Comparison of ENCODE assay signal across 21 cellular contexts in the genomic region with DNA sequence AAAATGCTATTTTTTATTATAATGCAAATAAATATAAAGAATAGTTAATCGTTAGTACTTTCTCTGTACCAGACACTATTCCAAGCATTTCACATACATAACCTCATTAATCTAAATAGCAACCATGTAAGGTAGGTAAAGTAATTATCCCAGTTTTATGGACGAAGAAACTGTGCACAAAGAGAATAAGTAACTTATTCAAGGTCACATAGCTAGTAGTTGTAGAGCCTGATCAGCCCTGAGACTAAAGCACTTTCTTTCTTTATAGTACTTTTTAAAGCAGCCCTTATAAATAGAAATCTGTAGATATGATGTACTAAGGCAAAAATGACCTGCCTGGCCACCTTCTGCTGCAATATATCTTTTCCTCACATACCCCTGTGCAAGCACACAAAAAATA.
DNase-seq lines count a peak whose midpoint lies in the region; ATAC-seq, FAIRE-seq and TF ChIP-seq lines count a peak whose summit lies in the region.
"Had no signal": no experiment of that assay in that cellular context is flagged by ENCODE, and none has a peak within 500 bp of the region (broad histone marks: within the 10 kb centered on the region; RNA-seq: fewer than 3 reads in every experiment).

No MANE protein-coding gene starts in this region.

- H3K27me3 ChIP-seq in hepatocyte = no peaks in the 10 kb centered on the region
- H3K27me3 ChIP-seq in pancreas = no peaks in the 10 kb centered on the region
- no peaks in the 10 kb centered on the region for H3K27me3 ChIP-seq in transverse colon

- no peak overlapping the region for H3K4me3 Mint-ChIP-seq in activated CD4-positive, alpha-beta T cell treated with anti-CD3 and anti-CD28 coated beads, Interleukin-2, amount 10 ng/mL, durations not matched to agents 7 days and 5 days
- H3K4me3 Mint-ChIP-seq: CD4-positive, CD25-positive, alpha-beta regulatory T cell; CD8-positive, alpha-beta memory T cell had no signal

- H3K9me3 ChIP-seq in hepatocyte (ENCODE audit: low read depth) (no peaks in the 10 kb centered on the region), pancreas (no peaks in the 10 kb centered on the region), transverse colon (no peaks in the 10 kb centered on the region), kidney (ENCODE audit: control insufficient read depth in 1 of 2, low read length in 2 of 2) (no peaks in the 10 kb centered on the region)
- H3K9me3 ChIP-seq: BE2C, HAP-1 had no signal

- DNase-seq in hepatocyte (ENCODE audit: low spot score) = no peak
- no peak for DNase-seq in pancreas
- no peak for DNase-seq in transverse colon
- DNase-seq in SW480 (ENCODE audit: low spot score) = no peak
- no peak for DNase-seq in kidney
- DNase-seq in activated CD4-positive, alpha-beta T cell treated with anti-CD3 and anti-CD28 coated beads, Interleukin-2, amount 10 ng/mL, durations not matched to agents 7 days and 5 days = no peak
- DNase-seq: 8988T; BE2C; C1 segment of cervical spinal cord; CD4-positive, CD25-positive, alpha-beta regulatory T cell; CD8-positive, alpha-beta memory T cell; COR-L47; DMS 273 treated with DMSO at 0.1 percent for 48 hours; DMS53; DND-41; EL had no signal

- H4K20me1 ChIP-seq in hepatocyte (ENCODE audit: insufficient read depth, poor library complexity, severe bottlenecking) = no peaks in the 10 kb centered on the region

- H3K4me3 ChIP-seq in hepatocyte = no peak overlapping the region
- H3K4me3 ChIP-seq in pancreas = no peak overlapping the region
- no peak overlapping the region for H3K4me3 ChIP-seq in transverse colon
- H3K4me3 ChIP-seq in kidney (ENCODE audit: low read length in 2 of 2) = no peak overlapping the region
- H3K4me3 ChIP-seq: GM12878, HAP-1 had no signal

- H3K79me2 ChIP-seq in hepatocyte = no peaks in the 10 kb centered on the region

- no peak for TF ChIP-seq EP300 in transverse colon (IDR thresholded peaks at IDR 0.05; ENCODE audit: low read depth)

- H3K36me3 ChIP-seq in hepatocyte (replicated peaks; ENCODE audit: insufficient read depth, low read depth) = no peaks in the 10 kb centered on the region
- H3K36me3 ChIP-seq in pancreas = no peaks in the 10 kb centered on the region
- H3K36me3 ChIP-seq in transverse colon = peaks cover 0 to 8% (median 2%) of the 10 kb centered on the region in 4 donors
- H3K36me3 ChIP-seq in kidney (ENCODE audit: control insufficient read depth in 1 of 2, insufficient read depth in 2 of 2, low read length in 2 of 2) = peaks cover 5 to 8% of the 10 kb centered on the region in 2 donors
- H3K36me3 ChIP-seq: BE2C, HAP-1 had no signal

- peak; percentile 62 to 71 (median 68) for ATAC-seq in pancreas
- ATAC-seq: GM12878 had no signal

- FAIRE-seq in pancreas (lab: Jason Lieb, UNC) (no peak), kidney (lab: Jason Lieb, UNC) (no peak)
- FAIRE-seq: GM12878, GM19239, H1 had no signal

- TF ChIP-seq CTCF in VCaP (conservative IDR thresholded peaks at IDR 0.05) = no peak
- no peak for TF ChIP-seq CTCF in hepatocyte (IDR thresholded peaks at IDR 0.05; ENCODE audit: poor library complexity)
- TF ChIP-seq CTCF in pancreas (IDR thresholded peaks at IDR 0.05) = no peak
- TF ChIP-seq CTCF in transverse colon (IDR thresholded peaks at IDR 0.05) = no peak
- no peak for TF ChIP-seq CTCF in kidney (IDR thresholded peaks at IDR 0.05; ENCODE audit: borderline replicate concordance, extremely low read depth, insufficient read depth)

- no peak overlapping the region for H2AFZ ChIP-seq in hepatocyte

- peak overlapping the region; percentile 98 for H3K27ac ChIP-seq in VCaP
- no peak overlapping the region for H3K27ac ChIP-seq in hepatocyte
- peak overlapping the region in 2 of 4 donors; percentile 1 to 87 for H3K27ac ChIP-seq in pancreas
- H3K27ac ChIP-seq in transverse colon = peak overlapping the region; percentile 20 to 52 (median 22)
- H3K27ac ChIP-seq in kidney (ENCODE audit: low read depth in 2 of 2, low read length in 2 of 2) = no peak overlapping the region

- no peak overlapping the region for H3K9ac ChIP-seq in kidney (ENCODE audit: low read length in 2 of 2)

- no peaks in the 10 kb centered on the region for H3K9me3 Mint-ChIP-seq in activated CD4-positive, alpha-beta T cell treated with anti-CD3 and anti-CD28 coated beads, Interleukin-2, amount 10 ng/mL, durations not matched to agents 7 days and 5 days
- H3K9me3 Mint-ChIP-seq: CD4-positive, CD25-positive, alpha-beta regulatory T cell; CD8-positive, alpha-beta memory T cell had no signal

- no peak for TF ChIP-seq POLR2A in transverse colon (IDR thresholded peaks at IDR 0.05)

- 65% methylated on average over 2 of the region's 2 CpGs for WGBS in hepatocyte (ENCODE audit: low lambda C conversion rate, missing lambda C conversion rate)
- 24 to 26% methylated on average over 2 of the region's 2 CpGs for WGBS in pancreas, 2 donors
- 38 to 48% methylated on average over 2 of the region's 2 CpGs for WGBS in transverse colon (ENCODE audit: low coverage in 1 of 2), 2 donors

- no peaks in the 10 kb centered on the region for H3K9me2 ChIP-seq in hepatocyte (replicated peaks; ENCODE audit: insufficient read depth)

- POLR2A ChIA-PET in activated CD4-positive, alpha-beta T cell treated with anti-CD3 and anti-CD28 coated beads, Interleukin-2, amount 10 ng/mL, durations not matched to agents 7 days and 5 days (lab: Charles Lee) = no interaction called here

- peaks cover 22% of the 10 kb centered on the region for H3K4me1 ChIP-seq in hepatocyte (ENCODE audit: insufficient read depth)
- peaks cover 31 to 64% (median 51%) of the 10 kb centered on the region in 3 donors for H3K4me1 ChIP-seq in pancreas
- peaks cover 0 to 40% (median 15%) of the 10 kb centered on the region in 4 donors for H3K4me1 ChIP-seq in transverse colon
- peaks cover 2 to 3% of the 10 kb centered on the region in 2 donors for H3K4me1 ChIP-seq in kidney (ENCODE audit: control insufficient read depth in 1 of 2, insufficient read depth in 1 of 2, low read depth in 1 of 2, low read length in 2 of 2)
- H3K4me1 ChIP-seq: BE2C, HAP-1 had no signal

- no peaks in the 10 kb centered on the region for H3K4me1 Mint-ChIP-seq in activated CD4-positive, alpha-beta T cell treated with anti-CD3 and anti-CD28 coated beads, Interleukin-2, amount 10 ng/mL, durations not matched to agents 7 days and 5 days
- H3K4me1 Mint-ChIP-seq: CD4-positive, CD25-positive, alpha-beta regulatory T cell; CD8-positive, alpha-beta memory T cell had no signal

- no peaks in the 10 kb centered on the region for H3K36me3 Mint-ChIP-seq in activated CD4-positive, alpha-beta T cell treated with anti-CD3 and anti-CD28 coated beads, Interleukin-2, amount 10 ng/mL, durations not matched to agents 7 days and 5 days (ENCODE audit: low read depth)
- H3K36me3 Mint-ChIP-seq: CD4-positive, CD25-positive, alpha-beta regulatory T cell had no signal

- H3K4me2 ChIP-seq in hepatocyte = peak overlapping the region; percentile 36

- peaks cover 4% of the 10 kb centered on the region for H3K27me3 Mint-ChIP-seq in activated CD4-positive, alpha-beta T cell treated with anti-CD3 and anti-CD28 coated beads, Interleukin-2, amount 10 ng/mL, durations not matched to agents 7 days and 5 days
- H3K27me3 Mint-ChIP-seq: CD8-positive, alpha-beta memory T cell had no signal

- intact Hi-C loops in pancreas (cut with DNase I) (no loop called here), transverse colon (cut with DNase I; ENCODE audit: low total_unique reads) (no loop called here), kidney (cut with DNase I) (no loop called here)

- CTCF ChIA-PET in activated CD4-positive, alpha-beta T cell treated with anti-CD3 and anti-CD28 coated beads, Interleukin-2, amount 10 ng/mL, durations not matched to agents 7 days and 5 days (lab: Charles Lee) = no interaction called here

- in situ Hi-C loops in transverse colon (cut with MboI; ENCODE audit: low pct_ligation_motif_present in 1 of 4, low pct_unique_long_range_greater_than_20kb in 1 of 4, low sequenced_read_pairs in 3 of 4) = no loop called here

- no peak overlapping the region for H3K27ac Mint-ChIP-seq in activated CD4-positive, alpha-beta T cell treated with anti-CD3 and anti-CD28 coated beads, Interleukin-2, amount 10 ng/mL, durations not matched to agents 7 days and 5 days
- H3K27ac Mint-ChIP-seq: CD4-positive, CD25-positive, alpha-beta regulatory T cell; CD8-positive, alpha-beta memory T cell had no signal

Comparison
In these comparisons a context has a peak if more than half of its experiments do, and no peak if none do; other contexts are left out.
1. H3K27ac ChIP-seq: peak in VCaP (single experiment) and transverse colon (4 of 4); none in hepatocyte (single experiment) and kidney (0 of 2).